In the genomic region with DNA sequence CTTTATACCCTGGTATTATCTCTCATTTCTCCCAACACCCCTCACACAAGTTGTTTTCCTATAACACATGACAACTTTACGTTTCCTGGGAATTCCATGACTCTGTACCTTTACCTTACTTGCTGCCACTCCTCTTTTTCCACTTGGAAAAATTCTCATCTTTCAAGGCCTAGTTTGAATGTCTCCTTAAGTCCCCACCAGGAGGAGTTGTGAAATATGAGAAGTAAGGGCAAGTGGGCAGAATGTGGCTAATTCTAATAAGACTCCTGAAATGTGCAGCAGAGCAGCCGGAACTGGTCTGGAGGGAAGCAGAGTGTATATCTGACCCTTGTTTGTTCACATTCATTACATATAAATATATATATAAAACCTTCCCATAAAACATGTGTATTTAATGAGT, we compare ENCODE assay signal across 1 cellular context.
TF ChIP-seq lines count a peak whose summit lies in the region.

No MANE protein-coding gene starts in this region.

TF ChIP-seq in HepG2, 621 proteins besides CTCF, POLR2A, EP300 and RAD21:
- no peak for TF ChIP-seq ZNF263 (CRISPR knock-in tag; IDR thresholded peaks at IDR 0.05)
